ENCODE assay signal across 1 cellular context in genomic region chr1:64512206-64512605, GRCh38. TPM values are rescaled to one million over a fixed set of nuclear protein-coding genes. Genes with fewer than 3 reads are reported as not detected.
"Had no signal": no experiment of that assay in that cellular context is flagged by ENCODE, and none has a peak within 500 bp of the region (broad histone marks: within the 10 kb centered on the region; RNA-seq: fewer than 3 reads in every experiment).

No MANE protein-coding gene starts in this region.

RNA-seq across cellular contexts. Expression of gene CACHD1, which starts 42.3 kb away (rescaled TPM):
- total RNA-seq: natural killer cell had no signal
